ENCODE assay signal across 8 cellular contexts in the genomic region with DNA sequence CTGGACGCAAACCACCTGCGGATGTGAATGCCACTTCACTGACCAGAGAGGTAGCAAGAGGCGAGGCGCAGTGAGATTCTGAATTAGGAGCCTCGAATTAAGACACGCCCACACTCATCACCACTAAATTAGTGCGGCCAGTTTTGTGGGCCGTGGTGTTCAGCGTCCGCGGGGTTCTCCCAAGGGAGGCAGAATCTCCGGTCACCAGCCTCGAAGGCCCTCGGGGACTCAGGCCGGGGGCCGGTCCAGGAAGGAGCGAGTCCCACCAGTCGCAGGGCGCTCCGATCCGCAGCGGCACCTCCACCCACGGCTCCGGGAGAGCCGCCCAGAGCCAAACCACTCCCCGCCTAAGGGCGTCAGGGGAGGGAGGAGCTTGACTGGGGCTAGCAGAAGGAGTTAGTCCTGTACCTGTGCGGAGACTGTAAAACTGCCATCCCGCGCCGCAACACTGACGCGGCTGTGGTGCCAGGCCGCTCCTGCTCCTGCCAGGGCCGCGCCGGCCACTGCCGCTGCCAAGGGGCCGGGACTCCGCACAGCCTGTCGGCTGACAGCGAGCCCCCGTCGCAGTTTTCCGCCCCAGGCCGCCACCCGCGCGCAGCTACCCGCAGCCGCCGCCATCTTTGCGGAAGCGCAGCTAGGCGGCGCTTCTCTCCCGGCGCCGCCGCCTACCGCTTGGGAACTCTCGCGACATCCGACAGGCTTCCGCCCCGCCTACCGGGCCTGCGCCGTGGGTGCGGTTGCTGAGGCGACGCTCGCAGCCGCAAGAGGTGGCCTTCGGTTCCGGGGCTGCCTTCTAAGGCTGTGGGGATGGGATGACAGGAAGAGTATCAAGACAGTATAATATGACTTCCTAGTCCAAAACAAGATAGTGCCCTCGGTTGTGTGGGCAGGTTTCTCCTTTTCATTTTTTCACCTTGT. TPM values are rescaled to one million over a fixed set of nuclear protein-coding genes. Genes with fewer than 3 reads are reported as not detected.
DNase-seq lines count a peak whose midpoint lies in the region; ATAC-seq and TF ChIP-seq lines count a peak whose summit lies in the region.

A gene with protein sequence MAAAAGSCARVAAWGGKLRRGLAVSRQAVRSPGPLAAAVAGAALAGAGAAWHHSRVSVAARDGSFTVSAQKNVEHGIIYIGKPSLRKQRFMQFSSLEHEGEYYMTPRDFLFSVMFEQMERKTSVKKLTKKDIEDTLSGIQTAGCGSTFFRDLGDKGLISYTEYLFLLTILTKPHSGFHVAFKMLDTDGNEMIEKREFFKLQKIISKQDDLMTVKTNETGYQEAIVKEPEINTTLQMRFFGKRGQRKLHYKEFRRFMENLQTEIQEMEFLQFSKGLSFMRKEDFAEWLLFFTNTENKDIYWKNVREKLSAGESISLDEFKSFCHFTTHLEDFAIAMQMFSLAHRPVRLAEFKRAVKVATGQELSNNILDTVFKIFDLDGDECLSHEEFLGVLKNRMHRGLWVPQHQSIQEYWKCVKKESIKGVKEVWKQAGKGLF (minus strand): TSS at position 640 of the 918 bp plus-strand sequence. CDS start 22 bp downstream, at position 618.

- DNase-seq in Ammon's horn (ENCODE audit: low spot score), result peak; percentile 95
- peak; percentile 55 for DNase-seq in NCI-H524 treated with DMSO at 0.1 percent for 48 hours (lab: John Stamatoyannopoulos, UW)
- DNase-seq in activated CD4-positive, alpha-beta T cell treated with anti-CD3 and anti-CD28 coated beads for 48 hours, result peak; percentile 96
- DNase-seq in colonic mucosa, result peak; percentile 94
- peak; percentile 95 for DNase-seq in kidney tubule cell (ENCODE audit: low spot score)
- peak; percentile 87 to 91 (median 90) for DNase-seq in stimulated activated CD4-positive, alpha-beta T cell treated with anti-CD3 and anti-CD28 coated beads, Interleukin-1b, Interleukin-23, amount 100 ng/mL, for 24 hours (ENCODE audit: low read depth in 4 of 4, low spot score in 1 of 4)

- intact Hi-C loops in colonic mucosa (cut with DNase I), result no loop called here

- peak within 1 kb of the TSS; percentile 75 for H3K4me3 ChIP-seq in colonic mucosa

- no peak for TF ChIP-seq CTCF in colonic mucosa (IDR thresholded peaks at IDR 0.05)

- H3K27ac ChIP-seq in colonic mucosa, result peak within 1 kb of the TSS; percentile 98

- ATAC-seq in HG03439 (IDR thresholded peaks at IDR 0.05; ENCODE audit: unreplicated experiment), result peak; percentile 97

- H3K9me3 ChIP-seq in colonic mucosa, result no peaks in the 10 kb centered on the region

- peak within 1 kb of the TSS; percentile 72 to 95 for H3K9ac ChIP-seq in colonic mucosa (ENCODE audit: low read depth in 2 of 2, low read length in 2 of 2)

- no peaks in the 10 kb centered on the region for H3K4me1 ChIP-seq in colonic mucosa

- H3K36me3 ChIP-seq in colonic mucosa, result no peaks in the 10 kb centered on the region

- peak; percentile 99 for TF ChIP-seq POLR2A in GM19193 (IDR thresholded peaks at IDR 0.05; ENCODE audit: extremely low read depth, insufficient read depth, insufficient read length)

- no peaks in the 10 kb centered on the region for H3K27me3 ChIP-seq in colonic mucosa

RNA-seq across cellular contexts. Expression of the gene that starts here (rescaled TPM):
- 10 to 100 TPM; 32.3 to 54.6 TPM for total RNA-seq in colonic mucosa

Comparison
In these comparisons a context has a peak if more than half of its experiments do, and no peak if none do; other contexts are left out.
1. Peak in every context shown above with its lines: DNase-seq, ATAC-seq, H3K4me3 ChIP-seq and H3K27ac ChIP-seq.